In the genomic region with DNA sequence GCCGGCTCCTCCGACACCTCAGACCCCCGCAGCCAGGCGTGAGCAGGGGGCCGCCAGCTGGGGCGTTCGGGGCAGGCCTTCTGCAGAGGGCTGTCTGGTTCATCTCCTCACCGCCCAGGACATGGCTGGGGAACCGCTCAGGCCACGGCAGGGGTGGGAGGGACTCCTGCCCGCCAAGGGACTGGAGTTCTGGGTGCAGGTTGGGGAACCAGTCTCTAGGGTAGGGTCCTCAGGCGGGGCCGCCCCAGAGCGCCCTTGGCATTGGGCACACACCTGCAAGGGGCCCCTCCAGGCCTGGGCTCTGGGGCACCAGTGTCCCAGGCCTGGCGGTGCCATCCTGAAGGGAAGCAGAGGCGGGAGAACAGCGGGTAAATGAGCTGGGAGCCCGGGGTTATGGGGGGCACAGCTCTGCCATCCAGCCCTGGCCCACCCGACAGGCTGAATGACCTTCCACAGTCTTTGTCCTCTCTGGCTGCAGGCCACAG, we compare ENCODE assay signal across 19 cellular contexts.
DNase-seq lines count a peak whose midpoint lies in the region; ATAC-seq, FAIRE-seq and TF ChIP-seq lines count a peak whose summit lies in the region.
"Had no signal": no experiment of that assay in that cellular context is flagged by ENCODE, and none has a peak within 500 bp of the region (broad histone marks: within the 10 kb centered on the region; RNA-seq: fewer than 3 reads in every experiment).

No MANE protein-coding gene starts in this region.

- H4K8ac ChIP-seq in H1 (ENCODE audit: extremely low read depth, insufficient read depth, low read length) = no peak overlapping the region
- H4K8ac ChIP-seq in trophoblast cell (ENCODE audit: low read depth, low read length) = no peak overlapping the region

- H3K9me3 ChIP-seq in BLaER1 = no peaks in the 10 kb centered on the region
- H3K9me3 ChIP-seq in DND-41 (ENCODE audit: insufficient read depth, low read length, severe bottlenecking) = no peaks in the 10 kb centered on the region
- H3K9me3 ChIP-seq in H1 (ENCODE audit: insufficient read depth in 2 of 2, low read depth in 1 of 2, low read length in 1 of 2) = no peaks in the 10 kb centered on the region
- H3K9me3 ChIP-seq in trophoblast cell (ENCODE audit: insufficient read depth, low read depth, low read length) = peaks cover 7% of the 10 kb centered on the region
- H3K9me3 ChIP-seq: heart right ventricle, prostate gland, SJSA1 had no signal

- H3K27me3 ChIP-seq in BLaER1 = no peaks in the 10 kb centered on the region
- H3K27me3 ChIP-seq in DND-41 (ENCODE audit: insufficient read depth, low read length, poor library complexity) = no peaks in the 10 kb centered on the region
- no peaks in the 10 kb centered on the region; a peak in 1 of 7 replicates for H3K27me3 ChIP-seq in H1 (replicated peaks in 1 of 4; ENCODE audit: control insufficient read depth in 3 of 4, extremely low read depth in 1 of 4, insufficient read depth in 3 of 4, low read length in 3 of 4)
- no peaks in the 10 kb centered on the region for H3K27me3 ChIP-seq in trophoblast cell (ENCODE audit: insufficient read depth, low read length)
- H3K27me3 ChIP-seq: heart right ventricle, SJSA1 had no signal

- FAIRE-seq in H1 (lab: Jason Lieb, UNC) = no peak

- DNase-seq in DND-41 = no peak
- peak in 1 of 2 experiments; percentile 44 for DNase-seq in H1 (ENCODE audit: low read depth in 1 of 2, low spot score in 2 of 2)
- DNase-seq in trophoblast cell = no peak
- no peak for DNase-seq in NCI-H1417 treated with DMSO at 0.1 percent for 48 hours (lab: John Stamatoyannopoulos, UW)
- DNase-seq in NCI-H510A treated with DMSO at 0.1 percent for 48 hours (lab: John Stamatoyannopoulos, UW) = no peak
- DNase-seq: activated CD4-positive, alpha-beta T cell treated with anti-CD3 and anti-CD28 coated beads, Interleukin-2, amount 50 U/mL, for 1 hour; activated naive CD4-positive, alpha-beta T cell; activated T-cell treated with anti-CD3 and anti-CD28 coated beads for 4 hours; caudate nucleus; DMS79; GOT3; heart right ventricle; left ventricle myocardium inferior; NCI-H510A; T-helper 17 cell had no signal

- no peak overlapping the region for H2AFZ ChIP-seq in DND-41 (ENCODE audit: low read depth, low read length)
- no peak overlapping the region for H2AFZ ChIP-seq in H1 (ENCODE audit: low read length)
- no peak overlapping the region for H2AFZ ChIP-seq in trophoblast cell (ENCODE audit: insufficient read depth, low read length, poor library complexity)

- peak overlapping the region; percentile 96 for H3K9ac ChIP-seq in BLaER1
- no peak overlapping the region for H3K9ac ChIP-seq in DND-41 (ENCODE audit: low read depth, low read length)
- no peak overlapping the region for H3K9ac ChIP-seq in H1 (replicated peaks in 1 of 4; ENCODE audit: extremely low read depth in 1 of 4, low read depth in 3 of 4, low read length in 3 of 4)
- H3K9ac ChIP-seq in trophoblast cell (ENCODE audit: low read length) = no peak overlapping the region

- peak overlapping the region; percentile 86 for H3K4me2 ChIP-seq in BLaER1
- no peak overlapping the region for H3K4me2 ChIP-seq in DND-41 (ENCODE audit: insufficient read depth, low read length)
- no peak overlapping the region for H3K4me2 ChIP-seq in H1 (ENCODE audit: insufficient read depth in 1 of 2, low read depth in 2 of 2, low read length in 2 of 2)
- no peak overlapping the region for H3K4me2 ChIP-seq in trophoblast cell (ENCODE audit: low read length)

- no peak overlapping the region for H2BK20ac ChIP-seq in H1 (ENCODE audit: low read length)

- H2BK12ac ChIP-seq in H1 (ENCODE audit: low read depth, low read length) = no peak overlapping the region; the same call in 1 of the 2 replicates
- peak overlapping the region; percentile 76 for H2BK12ac ChIP-seq in trophoblast cell (ENCODE audit: low read length)

- 94% methylated on average over 19 of the region's 19 CpGs; no CpG with 5 or more reads in 1 of the 2 experiments for WGBS in H1 (ENCODE audit: extremely low coverage in 1 of 2, insufficient coverage in 1 of 2, insufficient read length in 1 of 2, insufficient replicate concordance in 2 of 2, low coverage in 1 of 2, low lambda C conversion rate in 2 of 2, missing lambda C conversion rate in 1 of 2), 2 experiments
- WGBS in trophoblast cell (ENCODE audit: extremely low coverage, insufficient coverage, insufficient read length) = no CpG with 5 or more reads among the region's 19 CpGs

- H2BK120ac ChIP-seq in H1 (replicated peaks; ENCODE audit: low read depth, low read length) = no peak overlapping the region
- peak overlapping the region; percentile 17 for H2BK120ac ChIP-seq in trophoblast cell (ENCODE audit: insufficient read depth, low read length, poor library complexity)

- TF ChIP-seq POLR2A in H1 (IDR thresholded peaks at IDR 0.05; ENCODE audit: control extremely low read depth in 1 of 2, low read depth in 2 of 2, low read length in 2 of 2) = no peak

- TF ChIP-seq CTCF in DND-41 (IDR thresholded peaks at IDR 0.05; ENCODE audit: borderline replicate concordance, extremely low read depth, low read length, poor library complexity, severe bottlenecking) (no peak), H1 (IDR thresholded peaks at IDR 0.05; ENCODE audit: control extremely low read depth in 1 of 3, insufficient read depth in 1 of 3, low read depth in 1 of 3, low read length in 3 of 3) (no peak)

- no peak for ATAC-seq in DND-41 (ENCODE audit: insufficient read depth, low read depth)
- no peak for ATAC-seq in GM18868 (IDR thresholded peaks at IDR 0.05; ENCODE audit: unreplicated experiment)
- ATAC-seq: heart right ventricle, T-helper 17 cell had no signal

- H3K4me3 ChIP-seq in BLaER1 = peak overlapping the region; percentile 75
- H3K4me3 ChIP-seq in DND-41 (ENCODE audit: low read depth in 1 of 2, low read length in 2 of 2) = no peak overlapping the region
- H3K4me3 ChIP-seq in H1 (ENCODE audit: extremely low read depth in 1 of 4, insufficient read depth in 2 of 4, low read depth in 3 of 4, low read length in 4 of 4) = no peak overlapping the region
- H3K4me3 ChIP-seq in trophoblast cell (ENCODE audit: low read depth, low read length) = no peak overlapping the region
- H3K4me3 ChIP-seq: heart right ventricle, left ventricle myocardium inferior, prostate gland, SJSA1 had no signal

- no peak overlapping the region for H3K56ac ChIP-seq in H1 (replicated peaks; ENCODE audit: insufficient read length, low read depth, low read length)

- H3K23ac ChIP-seq in H1 (ENCODE audit: insufficient read length) (no peak overlapping the region), trophoblast cell (ENCODE audit: low read length) (no peak overlapping the region)

- H3K18ac ChIP-seq in H1 (ENCODE audit: extremely low read depth, low read length) (no peak overlapping the region), trophoblast cell (ENCODE audit: low read length) (peak overlapping the region; percentile 6)

- peaks cover 50% of the 10 kb centered on the region for H4K20me1 ChIP-seq in BLaER1
- H4K20me1 ChIP-seq in DND-41 (ENCODE audit: insufficient read depth, low read length) = no peaks in the 10 kb centered on the region
- peaks cover 0 to 5% of the 10 kb centered on the region in 2 experiments for H4K20me1 ChIP-seq in H1 (replicated peaks in 1 of 2; ENCODE audit: control insufficient read depth in 1 of 2, insufficient read depth in 2 of 2, low read length in 2 of 2)

- no peak overlapping the region for H4K91ac ChIP-seq in H1 (replicated peaks; ENCODE audit: insufficient read length, low read length)
- peak overlapping the region; percentile 92 for H4K91ac ChIP-seq in trophoblast cell (ENCODE audit: low read depth, low read length)

- H3K23me2 ChIP-seq in H1 (ENCODE audit: low read depth, low read length) = peaks cover 6% of the 10 kb centered on the region

- H2AK5ac ChIP-seq in H1 (ENCODE audit: low read depth, low read length) = no peak overlapping the region
- H2AK5ac ChIP-seq in trophoblast cell (ENCODE audit: low read length) = peak overlapping the region; percentile 93

- H3K79me2 ChIP-seq in DND-41 (ENCODE audit: insufficient read depth, low read length) = no peaks in the 10 kb centered on the region
- no peaks in the 10 kb centered on the region for H3K79me2 ChIP-seq in H1 (ENCODE audit: control insufficient read depth in 1 of 2, insufficient read depth in 2 of 2, low read length in 2 of 2)
- H3K79me2 ChIP-seq in trophoblast cell (ENCODE audit: control insufficient read depth, insufficient read depth, low read length, poor library complexity) = peaks cover 21% of the 10 kb centered on the region

- peak overlapping the region; percentile 100 for H3K27ac ChIP-seq in BLaER1
- peak overlapping the region; percentile 98; the same call in 1 of the 2 replicates for H3K27ac ChIP-seq in DND-41 (ENCODE audit: low read length)
- H3K27ac ChIP-seq in H1 (ENCODE audit: low read depth, low read length) = no peak overlapping the region
- H3K27ac ChIP-seq in trophoblast cell (ENCODE audit: low read depth, low read length) = no peak overlapping the region
- H3K27ac ChIP-seq: heart right ventricle, left ventricle myocardium inferior, prostate gland had no signal

- CTCF ChIA-PET in H1 (lab: Charles Lee; ENCODE audit: partially characterized antibody) = interaction anchor here (1.3 to 12.2 kb wide), 3 partner anchors 8 to 28 kb away, joined by 3 to 111 read pairs (median 4); no protein-coding TSS in a partner anchor

- H3K14ac ChIP-seq in H1 (ENCODE audit: insufficient read length) = no peak overlapping the region
- peak overlapping the region; percentile 78 for H3K14ac ChIP-seq in trophoblast cell (ENCODE audit: low read length)

- H4K12ac ChIP-seq in trophoblast cell (ENCODE audit: low read depth, low read length) = no peak overlapping the region

- POLR2A ChIA-PET in H1 (lab: Charles Lee; ENCODE audit: partially characterized antibody) = no interaction called here

- H4K5ac ChIP-seq in H1 (ENCODE audit: insufficient read length, low read depth, low read length) = no peak overlapping the region

- TF ChIP-seq EP300 in H1 (IDR thresholded peaks at IDR 0.05; ENCODE audit: borderline replicate concordance in 1 of 2, low read depth in 2 of 2, low read length in 2 of 2) = no peak

- peaks cover 4% of the 10 kb centered on the region; the same call in 1 of the 2 replicates for H3K79me1 ChIP-seq in H1 (ENCODE audit: low read depth, low read length)
- peaks cover 57% of the 10 kb centered on the region for H3K79me1 ChIP-seq in trophoblast cell (ENCODE audit: low read length)

- H2BK5ac ChIP-seq in H1 (ENCODE audit: low read depth, low read length) (peak overlapping the region; percentile 60; the same call in 1 of the 2 replicates), trophoblast cell (ENCODE audit: low read depth, low read length, poor library complexity) (no peak overlapping the region)

- peaks cover 82% of the 10 kb centered on the region for H3K4me1 ChIP-seq in BLaER1
- peaks cover 46% of the 10 kb centered on the region for H3K4me1 ChIP-seq in DND-41 (ENCODE audit: insufficient read depth, low read length)
- peaks cover 0 to 17% (median 14%) of the 10 kb centered on the region in 4 experiments; a peak in 6 of 7 replicates for H3K4me1 ChIP-seq in H1 (replicated peaks in 1 of 4; ENCODE audit: control insufficient read depth in 3 of 4, insufficient read depth in 4 of 4, low read length in 3 of 4)
- peaks cover 43 to 54% of the 10 kb centered on the region in 2 experiments for H3K4me1 ChIP-seq in trophoblast cell (ENCODE audit: control insufficient read depth in 1 of 2, insufficient read depth in 2 of 2, low read length in 2 of 2)
- H3K4me1 ChIP-seq: prostate gland had no signal

- H3K4ac ChIP-seq in H1 (replicated peaks; ENCODE audit: insufficient read length, low read depth, low read length) (no peak overlapping the region), trophoblast cell (ENCODE audit: low read depth, low read length) (peak overlapping the region; percentile 13)

- no peak overlapping the region; the same call in 1 of the 2 replicates for H2BK15ac ChIP-seq in H1 (ENCODE audit: low read length)

- TF ChIP-seq RAD21 in H1 (IDR thresholded peaks at IDR 0.05 in 1 of 2, conservative IDR thresholded peaks at IDR 0.05 in 1 of 2; ENCODE audit: low read depth in 2 of 2, low read length in 2 of 2) = no peak

- H3K36me3 ChIP-seq in BLaER1 (peaks cover 47% of the 10 kb centered on the region; the same call in 1 of the 2 replicates), DND-41 (ENCODE audit: insufficient read depth, low read length) (no peaks in the 10 kb centered on the region), H1 (ENCODE audit: control insufficient read depth in 2 of 4, insufficient read depth in 4 of 4, low read length in 3 of 4) (no peaks in the 10 kb centered on the region; a peak in 1 of 8 replicates), trophoblast cell (ENCODE audit: control insufficient read depth in 1 of 2, insufficient read depth in 2 of 2, low read length in 2 of 2) (no peaks in the 10 kb centered on the region)
- H3K36me3 ChIP-seq: heart right ventricle, left ventricle myocardium inferior, prostate gland, SJSA1 had no signal

Comparison
In these comparisons a context has a peak if more than half of its experiments do, and no peak if none do; other contexts are left out.
1. H3K27ac ChIP-seq: peak in BLaER1 (single experiment) and DND-41 (single experiment); none in H1 (single experiment) and trophoblast cell (single experiment).